Comparison of ENCODE assay signal across 8 cellular contexts in the genomic region with DNA sequence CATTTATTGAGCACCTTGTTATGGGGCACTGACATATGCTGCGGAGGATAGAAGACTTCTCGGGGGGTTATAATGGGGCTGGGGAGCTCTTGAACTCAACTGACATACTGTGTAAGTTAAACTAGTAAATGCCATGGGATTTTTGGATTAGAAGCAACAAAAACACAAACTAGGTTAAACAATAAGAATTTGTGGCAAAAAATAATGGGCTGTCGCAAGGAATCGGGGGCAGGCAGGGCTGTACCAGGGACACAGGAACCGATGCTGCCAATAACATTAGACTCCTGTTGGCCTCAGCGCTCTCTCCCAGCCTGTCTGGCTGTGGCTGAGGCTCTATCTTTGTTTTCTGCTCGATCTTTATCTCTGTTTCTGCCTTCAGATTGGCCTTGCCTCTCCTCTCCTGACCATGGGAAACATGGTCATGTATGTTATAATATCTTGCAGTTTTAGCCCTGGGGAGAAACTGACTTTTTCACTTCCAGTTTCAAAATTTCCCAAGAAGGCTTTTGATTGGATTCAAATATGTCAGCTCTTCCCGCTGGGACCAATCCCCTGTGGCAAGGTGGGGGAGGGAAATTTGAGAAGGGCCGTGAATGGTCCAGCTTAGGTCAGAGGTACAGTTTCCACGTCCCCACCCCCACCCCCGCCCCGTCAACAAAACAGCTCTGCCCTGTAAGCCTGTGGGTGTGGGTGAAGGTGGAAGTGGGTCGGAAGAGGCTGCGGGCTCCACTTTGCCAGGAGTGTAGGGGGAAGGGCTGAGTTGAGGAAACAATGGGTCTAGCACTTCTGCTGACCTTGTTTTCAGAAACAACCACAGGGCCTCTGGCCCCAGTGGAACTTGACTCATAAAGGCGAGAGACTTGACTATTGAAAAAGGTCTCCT.
DNase-seq lines count a peak whose midpoint lies in the region; ATAC-seq, FAIRE-seq and TF ChIP-seq lines count a peak whose summit lies in the region.

No MANE protein-coding gene starts in this region.

- peak; percentile 47 for TF ChIP-seq POLR2A in K562 (conservative IDR thresholded peaks at IDR 0.05)

- BruUV-seq in K562 (replicated peaks; lab: Mats Ljungman, UMichigan): TSS peak; percentile 93

- H3K4me1 ChIP-seq in K562 (replicated peaks in 1 of 2; ENCODE audit: control insufficient read depth in 2 of 2, insufficient read depth in 2 of 2, low read length in 2 of 2): peaks cover 32 to 56% of the 10 kb centered on the region in 2 experiments
- peaks cover 17% of the 10 kb centered on the region for H3K4me1 ChIP-seq in iPS-15b (ENCODE audit: control insufficient read depth, insufficient read depth, low read length)
- peaks cover 43% of the 10 kb centered on the region for H3K4me1 ChIP-seq in skeletal muscle satellite cell (ENCODE audit: control insufficient read depth, insufficient read depth, low read length)

- H3K79me2 ChIP-seq in K562 (ENCODE audit: control insufficient read depth, insufficient read depth, low read length): peaks cover 6% of the 10 kb centered on the region; the same call in 1 of the 3 replicates

- no peaks in the 10 kb centered on the region for H3K36me3 ChIP-seq in K562 (ENCODE audit: control insufficient read depth, insufficient read depth, low read length)
- no peaks in the 10 kb centered on the region for H3K36me3 ChIP-seq in iPS-15b (ENCODE audit: control insufficient read depth, insufficient read depth, low read length)
- H3K36me3 ChIP-seq in skeletal muscle satellite cell (ENCODE audit: insufficient read depth, low read length): no peaks in the 10 kb centered on the region

- peak overlapping the region; percentile 98 for H3K27ac Mint-ChIP-seq in T-helper 1 cell treated with Interleukin-12 subunit alpha and Interleukin-12 subunit beta and Interleukin-4 antibody, amounts not matched to agents 30 μg/mL and 1 μg/mL, for 36 hours

- peaks cover 36% of the 10 kb centered on the region for H3K4me1 Mint-ChIP-seq in T-helper 1 cell treated with Interleukin-12 subunit alpha and Interleukin-12 subunit beta and Interleukin-4 antibody, amounts not matched to agents 30 μg/mL and 1 μg/mL, for 36 hours (ENCODE audit: low read depth)

- peak; percentile 50 for ATAC-seq in GM21737 (IDR thresholded peaks at IDR 0.05; ENCODE audit: unreplicated experiment)
- peak; percentile 71 for ATAC-seq in K562

- H3K4me3 ChIP-seq in Jurkat, Clone E6-1 (ENCODE audit: low read length): peak overlapping the region; percentile 53
- H3K4me3 ChIP-seq in K562 (peak overlapping the region; percentile 4; the same call in 1 of the 2 replicates), iPS-15b (ENCODE audit: low read depth, low read length) (peak overlapping the region; percentile 47), skeletal muscle satellite cell (ENCODE audit: low read length) (peak overlapping the region; percentile 33)

- no peak for TF ChIP-seq EP300 in K562 (IDR thresholded peaks at IDR 0.05; ENCODE audit: low read length)

- CTCF ChIA-PET in K562 (lab: Yijun Ruan, JAX; ENCODE audit: low intra/inter-chr PET ratio): interaction anchor here (0.9 kb wide), 1 partner anchor 161 kb away, joined by 4 read pairs; the partner anchor contains the start of gene TBL1XR1

- TF ChIP-seq CTCF in K562 (IDR thresholded peaks at IDR 0.05 in 2 of 3, conservative IDR thresholded peaks at IDR 0.05 in 1 of 3; ENCODE audit: insufficient read depth in 2 of 3, low read depth in 1 of 3, low read length in 3 of 3): no peak

- no peaks in the 10 kb centered on the region for H4K20me1 ChIP-seq in K562 (replicated peaks; ENCODE audit: control insufficient read depth, insufficient read depth, low read length)

- H3K9ac ChIP-seq in K562 (ENCODE audit: insufficient read depth in 1 of 2, low read depth in 2 of 2, low read length in 2 of 2) (peak overlapping the region; percentile 84 to 91; a peak in 3 of 4 replicates), iPS-15b (ENCODE audit: low read depth, low read length) (peak overlapping the region; percentile 51), skeletal muscle satellite cell (ENCODE audit: low read depth, low read length) (peak overlapping the region; percentile 80)

- WGBS in K562 (ENCODE audit: insufficient coverage, low coverage, missing lambda C conversion rate): 2% methylated on average over 13 of the region's 15 CpGs

- H2AFZ ChIP-seq in K562 (ENCODE audit: low read depth, low read length): peak overlapping the region; percentile 91

- no peaks in the 10 kb centered on the region for H3K9me3 Mint-ChIP-seq in T-helper 1 cell treated with Interleukin-12 subunit alpha and Interleukin-12 subunit beta and Interleukin-4 antibody, amounts not matched to agents 30 μg/mL and 1 μg/mL, for 36 hours

- H3K27ac ChIP-seq in K562 (ENCODE audit: extremely low read depth, low read depth, low read length): peak overlapping the region; percentile 98

- peak overlapping the region; percentile 62 for H3K4me3 Mint-ChIP-seq in T-helper 1 cell treated with Interleukin-12 subunit alpha and Interleukin-12 subunit beta and Interleukin-4 antibody, amounts not matched to agents 30 μg/mL and 1 μg/mL, for 36 hours

- H3K9me3 ChIP-seq in K562 (replicated peaks; ENCODE audit: control insufficient read depth, insufficient read depth, low read depth, low read length) (no peaks in the 10 kb centered on the region), iPS-15b (ENCODE audit: control insufficient read depth, insufficient read depth, low read length) (no peaks in the 10 kb centered on the region), skeletal muscle satellite cell (replicated peaks; ENCODE audit: low read length) (no peaks in the 10 kb centered on the region)

- H3K27me3 ChIP-seq in K562 (ENCODE audit: control insufficient read depth in 2 of 2, insufficient read depth in 2 of 2, low read length in 2 of 2) (no peaks in the 10 kb centered on the region), iPS-15b (ENCODE audit: control insufficient read depth, insufficient read depth, low read length) (peaks cover 10% of the 10 kb centered on the region), skeletal muscle satellite cell (ENCODE audit: control insufficient read depth, insufficient read depth, low read length) (no peaks in the 10 kb centered on the region)

- H3K27me3 Mint-ChIP-seq in T-helper 1 cell treated with Interleukin-12 subunit alpha and Interleukin-12 subunit beta and Interleukin-4 antibody, amounts not matched to agents 30 μg/mL and 1 μg/mL, for 36 hours (ENCODE audit: low read depth): peaks cover 3% of the 10 kb centered on the region

- DNase-seq in ELF-1 (ENCODE audit: low read depth, low spot score): peak; percentile 85
- peak; percentile 77 for DNase-seq in Jurkat, Clone E6-1 (ENCODE audit: low read depth, low spot score)
- peak; percentile 57 to 95 (median 78) for DNase-seq in K562 (ENCODE audit: extremely low read depth in 1 of 4, low spot score in 3 of 4)
- DNase-seq in NCI-H526 treated with DMSO at 0.1 percent for 48 hours (lab: John Stamatoyannopoulos, UW): no peak

- no peaks in the 10 kb centered on the region for H3K36me3 Mint-ChIP-seq in T-helper 1 cell treated with Interleukin-12 subunit alpha and Interleukin-12 subunit beta and Interleukin-4 antibody, amounts not matched to agents 30 μg/mL and 1 μg/mL, for 36 hours (ENCODE audit: low read depth)

- FAIRE-seq in K562 (lab: Jason Lieb, UNC): peak; percentile 85

- in situ Hi-C loops in K562 (cut with MboI): no loop called here

- H3K9me1 ChIP-seq in K562 (ENCODE audit: control insufficient read depth, insufficient read depth, low read length): no peaks in the 10 kb centered on the region

- POLR2A ChIA-PET in K562 (lab: Yijun Ruan, JAX): interaction anchor here (0.6 to 7.6 kb wide), 21 partner anchors 9 to 486 kb away, joined by 3 to 97 read pairs (median 4); partner anchors contain the start of gene TBL1XR1

- TF ChIP-seq RAD21 in K562 (CRISPR knock-in tag; conservative IDR thresholded peaks at IDR 0.05 in 1 of 2, IDR thresholded peaks at IDR 0.05 in 1 of 2): peak in 1 of 2 experiments; percentile 9; a peak in 2 of 4 replicates

- peak overlapping the region; percentile 81 for H3K4me2 ChIP-seq in K562 (ENCODE audit: insufficient read depth, low read length)
- H3K4me2 ChIP-seq in skeletal muscle satellite cell (ENCODE audit: low read length): peak overlapping the region; percentile 71

- intact Hi-C loops in K562 (cut with micrococcal nuclease): loop anchor here (1.0 to 5.0 kb wide), 4 partner anchors 20 to 306 kb away; no protein-coding TSS in a partner anchor

TF ChIP-seq in K562, 482 proteins besides CTCF, POLR2A, EP300 and RAD21 (continues in another document):
- TF ChIP-seq LEF1 (IDR thresholded peaks at IDR 0.05): 0 out of 2 replicates have a peak, but pooled peaks have one; percentile 17
- no peak for TF ChIP-seq ILK (tag; IDR thresholded peaks at IDR 0.05; ENCODE audit: borderline replicate concordance, low read depth)
- peak; percentile 66 for TF ChIP-seq MYC (IDR thresholded peaks at IDR 0.05; ENCODE audit: low read depth, low read length)
- no peak for TF ChIP-seq MYC (CRISPR knock-in tag; IDR thresholded peaks at IDR 0.05; ENCODE audit: borderline replicate concordance, low read depth)
- TF ChIP-seq CEBPZ (IDR thresholded peaks at IDR 0.05; ENCODE audit: borderline replicate concordance, low read depth, low read length): no peak
- TF ChIP-seq ZNF134 (CRISPR knock-in tag; conservative IDR thresholded peaks at IDR 0.05): 0 out of 2 replicates have a peak, but pooled peaks have one; percentile 4
- TF ChIP-seq BRD4 (IDR thresholded peaks at IDR 0.05): peak; percentile 5; the same call in 1 of the 2 replicates
